Comparison of ENCODE assay signal across 33 cellular contexts in genomic region chr10:55867848-55868247, GRCh38.
"Had no signal": no experiment of that assay in that cellular context is flagged by ENCODE, and none has a peak within 500 bp of the region (broad histone marks: within the 10 kb centered on the region; RNA-seq: fewer than 3 reads in every experiment).

No MANE protein-coding gene starts in this region.

- H3K4me1 ChIP-seq: ascending aorta, breast epithelium, colonic mucosa, esophagus muscularis mucosa, foreskin keratinocyte, gastrocnemius medialis, heart left ventricle had no signal

- ATAC-seq: activated CD4-positive, alpha-beta T cell treated with anti-CD3 and anti-CD28 coated beads for 36 hours; activated CD8-positive, alpha-beta memory T cell treated with anti-CD3 and anti-CD28 coated beads, Interleukin-2, amount 10 ng/mL, durations not matched to agents 7 days and 5 days; activated CD8-positive, alpha-beta T cell treated with anti-CD3 and anti-CD28 coated beads, Interleukin-2, amount 10 ng/mL, durations not matched to agents 7 days and 5 days; activated naive CD4-positive, alpha-beta T cell treated with anti-CD3 and anti-CD28 coated beads, Interleukin-2, amount 50 U/mL, for 72 hours; foreskin keratinocyte; gastrocnemius medialis; heart left ventricle; T-helper 17 cell had no signal

- H3K27me3 Mint-ChIP-seq: activated CD4-positive, alpha-beta memory T cell treated with anti-CD3 and anti-CD28 coated beads for 36 hours; activated CD4-positive, alpha-beta T cell treated with anti-CD3 and anti-CD28 coated beads for 36 hours; activated CD4-positive, alpha-beta T cell treated with anti-CD3 and anti-CD28 coated beads, Interleukin-2, amount 10 ng/mL, durations not matched to agents 24 days and 14 days; activated CD8-positive, alpha-beta memory T cell treated with anti-CD3 and anti-CD28 coated beads, Interleukin-2, amount 10 ng/mL, durations not matched to agents 7 days and 5 days; activated naive CD4-positive, alpha-beta T cell treated with anti-CD3 and anti-CD28 coated beads, Interleukin-2, amount 10 ng/mL, durations not matched to agents 7 days and 5 days; activated naive CD8-positive, alpha-beta T cell treated with anti-CD3 and anti-CD28 coated beads, Interleukin-2, amount 10 ng/mL, durations not matched to agents 7 days and 5 days; brain; T-helper 17 cell had no signal

- H3K9me3 ChIP-seq: ascending aorta, breast epithelium, colonic mucosa, esophagus muscularis mucosa, gastrocnemius medialis, heart left ventricle had no signal

- H3K4me3 ChIP-seq: ascending aorta, breast epithelium, cardiac muscle cell, colonic mucosa, esophagus muscularis mucosa, gastrocnemius medialis, heart left ventricle had no signal

- H3K36me3 Mint-ChIP-seq: activated CD4-positive, alpha-beta memory T cell treated with anti-CD3 and anti-CD28 coated beads for 36 hours; activated CD8-positive, alpha-beta memory T cell treated with anti-CD3 and anti-CD28 coated beads, Interleukin-2, amount 10 ng/mL, durations not matched to agents 7 days and 5 days; activated naive CD4-positive, alpha-beta T cell treated with anti-CD3 and anti-CD28 coated beads, Interleukin-2, amount 10 ng/mL, durations not matched to agents 7 days and 5 days; activated naive CD4-positive, alpha-beta T cell treated with anti-CD3 and anti-CD28 coated beads, Interleukin-2, amount 50 U/mL, for 72 hours; activated naive CD8-positive, alpha-beta T cell treated with anti-CD3 and anti-CD28 coated beads, Interleukin-2, amount 10 ng/mL, durations not matched to agents 7 days and 5 days had no signal

- DNase-seq: activated CD4-positive, alpha-beta memory T cell treated with anti-CD3 and anti-CD28 coated beads for 36 hours; activated CD4-positive, alpha-beta T cell treated with anti-CD3 and anti-CD28 coated beads for 36 hours; activated CD4-positive, alpha-beta T cell treated with anti-CD3 and anti-CD28 coated beads, Interleukin-2, amount 10 ng/mL, durations not matched to agents 24 days and 14 days; activated CD4-positive, CD25-positive, alpha-beta regulatory T cell; activated CD4-positive, CD25-positive, alpha-beta regulatory T cell treated with anti-CD3 and anti-CD28 coated beads, Interleukin-2, amount 50 U/mL, for 72 hours; activated CD8-positive, alpha-beta memory T cell treated with anti-CD3 and anti-CD28 coated beads, Interleukin-2, amount 10 ng/mL, durations not matched to agents 7 days and 5 days; activated CD8-positive, alpha-beta memory T cell treated with anti-CD3 and anti-CD28 coated beads, Interleukin-2, amount 50 U/mL, for 4 hours; activated CD8-positive, alpha-beta T cell treated with anti-CD3 and anti-CD28 coated beads, Interleukin-2, amount 10 ng/mL, durations not matched to agents 7 days and 5 days; activated gamma-delta T cell; activated naive CD4-positive, alpha-beta T cell; activated naive CD4-positive, alpha-beta T cell treated with anti-CD3 and anti-CD28 coated beads, Interleukin-2, amount 10 ng/mL, durations not matched to agents 7 days and 5 days; activated naive CD8-positive, alpha-beta T cell treated with anti-CD3 and anti-CD28 coated beads, Interleukin-2, amount 10 ng/mL, durations not matched to agents 7 days and 5 days; activated T-cell treated with anti-CD3 and anti-CD28 coated beads, Interleukin-2, amount 50 U/mL, for 1 hour; activated T-cell treated with anti-CD3 and anti-CD28 coated beads, Interleukin-2, amount 50 U/mL, for 48 hours; central memory CD4-positive, alpha-beta T cell; cerebellar nuclear complex; colonic mucosa; effector memory CD4-positive, alpha-beta T cell; erythroblast; foreskin keratinocyte; gastrocnemius medialis; glutamatergic neuron; heart left ventricle; T-helper 17 cell; T1000; WERI-Rb-1 had no signal

- H3K27me3 ChIP-seq: ascending aorta, breast epithelium, cardiac muscle cell, colonic mucosa, esophagus muscularis mucosa, foreskin keratinocyte, gastrocnemius medialis, heart left ventricle had no signal

- H3K4me1 Mint-ChIP-seq: activated CD4-positive, alpha-beta T cell treated with anti-CD3 and anti-CD28 coated beads for 36 hours; activated CD4-positive, alpha-beta T cell treated with anti-CD3 and anti-CD28 coated beads, Interleukin-2, amount 10 ng/mL, durations not matched to agents 24 days and 14 days; activated CD8-positive, alpha-beta memory T cell treated with anti-CD3 and anti-CD28 coated beads, Interleukin-2, amount 10 ng/mL, durations not matched to agents 7 days and 5 days; activated naive CD4-positive, alpha-beta T cell treated with anti-CD3 and anti-CD28 coated beads, Interleukin-2, amount 10 ng/mL, durations not matched to agents 7 days and 5 days; activated naive CD8-positive, alpha-beta T cell treated with anti-CD3 and anti-CD28 coated beads, Interleukin-2, amount 10 ng/mL, durations not matched to agents 7 days and 5 days; brain; T-helper 17 cell had no signal

- H3K27ac ChIP-seq: ascending aorta, breast epithelium, cardiac muscle cell, colonic mucosa, esophagus muscularis mucosa, foreskin keratinocyte, gastrocnemius medialis, heart left ventricle, WERI-Rb-1 had no signal

- H3K9me3 Mint-ChIP-seq: activated CD4-positive, alpha-beta T cell treated with anti-CD3 and anti-CD28 coated beads, Interleukin-2, amount 10 ng/mL, durations not matched to agents 24 days and 14 days had no signal

- H3K36me3 ChIP-seq: ascending aorta, breast epithelium, cardiac muscle cell, colonic mucosa, esophagus muscularis mucosa, gastrocnemius medialis, heart left ventricle, WERI-Rb-1 had no signal

- H3K4me3 Mint-ChIP-seq: activated CD4-positive, alpha-beta memory T cell treated with anti-CD3 and anti-CD28 coated beads for 36 hours; activated CD4-positive, alpha-beta T cell treated with anti-CD3 and anti-CD28 coated beads for 36 hours; activated CD4-positive, alpha-beta T cell treated with anti-CD3 and anti-CD28 coated beads, Interleukin-2, amount 10 ng/mL, durations not matched to agents 24 days and 14 days; activated CD8-positive, alpha-beta memory T cell treated with anti-CD3 and anti-CD28 coated beads, Interleukin-2, amount 10 ng/mL, durations not matched to agents 7 days and 5 days; activated CD8-positive, alpha-beta T cell treated with anti-CD3 and anti-CD28 coated beads, Interleukin-2, amount 10 ng/mL, durations not matched to agents 7 days and 5 days; activated naive CD4-positive, alpha-beta T cell treated with anti-CD3 and anti-CD28 coated beads, Interleukin-2, amount 10 ng/mL, durations not matched to agents 7 days and 5 days; activated naive CD8-positive, alpha-beta T cell treated with anti-CD3 and anti-CD28 coated beads, Interleukin-2, amount 10 ng/mL, durations not matched to agents 7 days and 5 days; brain; T-helper 17 cell; T-helper 2 cell treated with Interferon-gamma antibody and Interleukin-4, amounts not matched to agents 5 μg/mL and 100 μg/mL, for 36 hours had no signal

- H3K27ac Mint-ChIP-seq: activated CD4-positive, alpha-beta memory T cell treated with anti-CD3 and anti-CD28 coated beads for 36 hours; activated CD4-positive, alpha-beta T cell treated with anti-CD3 and anti-CD28 coated beads for 36 hours; activated CD4-positive, alpha-beta T cell treated with anti-CD3 and anti-CD28 coated beads, Interleukin-2, amount 10 ng/mL, durations not matched to agents 24 days and 14 days; activated CD8-positive, alpha-beta memory T cell treated with anti-CD3 and anti-CD28 coated beads, Interleukin-2, amount 10 ng/mL, durations not matched to agents 7 days and 5 days; activated CD8-positive, alpha-beta T cell treated with anti-CD3 and anti-CD28 coated beads, Interleukin-2, amount 10 ng/mL, durations not matched to agents 7 days and 5 days; activated naive CD4-positive, alpha-beta T cell treated with anti-CD3 and anti-CD28 coated beads, Interleukin-2, amount 10 ng/mL, durations not matched to agents 7 days and 5 days; activated naive CD4-positive, alpha-beta T cell treated with anti-CD3 and anti-CD28 coated beads, Interleukin-2, amount 50 U/mL, for 72 hours; activated naive CD8-positive, alpha-beta T cell treated with anti-CD3 and anti-CD28 coated beads, Interleukin-2, amount 10 ng/mL, durations not matched to agents 7 days and 5 days; brain; T-helper 17 cell; T-helper 2 cell treated with Interferon-gamma antibody and Interleukin-4, amounts not matched to agents 5 μg/mL and 100 μg/mL, for 36 hours had no signal
